Comparison of ENCODE assay signal across 17 cellular contexts in the genomic region with DNA sequence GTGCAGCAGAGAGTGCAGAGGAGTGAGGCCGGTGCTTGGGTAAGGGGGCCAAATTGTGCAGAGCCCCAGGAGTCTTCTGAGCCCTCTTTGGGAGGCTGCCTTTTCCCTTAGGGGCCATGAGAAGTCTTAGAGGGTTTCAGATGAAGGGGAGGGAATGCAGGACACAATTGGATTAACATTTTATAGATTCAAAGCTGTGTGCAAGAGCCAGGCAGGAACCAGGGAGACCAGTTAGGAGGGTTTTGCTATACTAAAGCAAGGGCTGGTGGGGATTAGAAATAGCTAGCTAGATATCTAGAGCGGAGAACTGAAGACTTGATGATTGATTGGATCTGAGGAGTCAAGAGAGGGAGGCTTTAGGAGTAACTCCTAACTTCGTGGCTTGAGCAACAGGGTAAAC. TPM values are rescaled to one million over a fixed set of nuclear protein-coding genes. Genes with fewer than 3 reads are reported as not detected.
DNase-seq lines count a peak whose midpoint lies in the region; ATAC-seq and TF ChIP-seq lines count a peak whose summit lies in the region.
"Had no signal": no experiment of that assay in that cellular context is flagged by ENCODE, and none has a peak within 500 bp of the region (broad histone marks: within the 10 kb centered on the region; RNA-seq: fewer than 3 reads in every experiment).

No MANE protein-coding gene starts in this region.

- peak overlapping the region; percentile 67 for H3K4me2 ChIP-seq in Loucy (ENCODE audit: low read depth, low read length, poor library complexity, severe bottlenecking)

- no peak for DNase-seq in activated naive CD4-positive, alpha-beta T cell treated with anti-CD3 and anti-CD28 coated beads for 36 hours
- no peak for DNase-seq in activated naive CD4-positive, alpha-beta T cell treated with anti-CD3 and anti-CD28 coated beads, Interleukin-2, amount 50 U/mL, for 16 hours
- DNase-seq in natural killer cell treated with Interleukin-12 subunit alpha and Interleukin-12 subunit beta and Interleukin-15 and Interleukin-18, amount 100 ng/mL, for 72 hours (ENCODE audit: low spot score): no peak
- DNase-seq in breast epithelium (ENCODE audit: low spot score in 2 of 2): no peak
- DNase-seq: 8988T, Calu3, NCI-H1436 treated with DMSO at 0.1 percent for 48 hours, NCI-H2081 treated with DMSO at 0.1 percent for 48 hours, NCI-H345, NCI-H69 had no signal

- intact Hi-C loops in activated naive CD4-positive, alpha-beta T cell treated with anti-CD3 and anti-CD28 coated beads for 36 hours (cut with micrococcal nuclease): no loop called here
- intact Hi-C loops in breast epithelium (cut with DNase I; ENCODE audit: low total_unique reads): no loop called here

- H3K27ac ChIP-seq in breast epithelium: no peak overlapping the region
- H3K27ac ChIP-seq: C4-2B had no signal

- H3K4me3 ChIP-seq in Loucy (ENCODE audit: low read length, poor library complexity, severe bottlenecking) (no peak overlapping the region), breast epithelium (no peak overlapping the region)
- H3K4me3 ChIP-seq: GM12878 had no signal

- H3K27me3 Mint-ChIP-seq in activated naive CD4-positive, alpha-beta T cell treated with anti-CD3 and anti-CD28 coated beads for 36 hours (ENCODE audit: low read depth): peaks cover 10% of the 10 kb centered on the region
- peaks cover 19 to 39% of the 10 kb centered on the region in 2 donors for H3K27me3 Mint-ChIP-seq in natural killer cell treated with Interleukin-12 subunit alpha and Interleukin-12 subunit beta and Interleukin-15 and Interleukin-18, amount 100 ng/mL, for 72 hours

- H3K9me3 Mint-ChIP-seq in activated naive CD4-positive, alpha-beta T cell treated with anti-CD3 and anti-CD28 coated beads for 36 hours: peaks cover 4% of the 10 kb centered on the region
- peaks cover 11% of the 10 kb centered on the region for H3K9me3 Mint-ChIP-seq in natural killer cell treated with Interleukin-12 subunit alpha and Interleukin-12 subunit beta and Interleukin-15 and Interleukin-18, amount 100 ng/mL, for 72 hours

- H3K27me3 ChIP-seq in Loucy (ENCODE audit: insufficient read depth, low read length, poor library complexity, severe bottlenecking): no peaks in the 10 kb centered on the region
- no peaks in the 10 kb centered on the region for H3K27me3 ChIP-seq in breast epithelium

- H3K9me3 ChIP-seq in Loucy (ENCODE audit: insufficient read depth, low read depth, low read length): no peaks in the 10 kb centered on the region
- H3K9me3 ChIP-seq in breast epithelium: no peaks in the 10 kb centered on the region

- H3K79me2 ChIP-seq in Loucy (ENCODE audit: insufficient read depth, low read length): no peaks in the 10 kb centered on the region

- H3K9ac ChIP-seq in Loucy (ENCODE audit: low read depth, low read length, poor library complexity, severe bottlenecking): peak overlapping the region; percentile 55

- H3K4me1 ChIP-seq in Loucy (ENCODE audit: insufficient read depth, low read length, poor library complexity, severe bottlenecking): peaks cover 16% of the 10 kb centered on the region
- no peaks in the 10 kb centered on the region for H3K4me1 ChIP-seq in breast epithelium

- TF ChIP-seq POLR2A in breast epithelium (IDR thresholded peaks at IDR 0.05): no peak

- H3K4me1 Mint-ChIP-seq in activated naive CD4-positive, alpha-beta T cell treated with anti-CD3 and anti-CD28 coated beads for 36 hours (ENCODE audit: low read depth): peaks cover 15% of the 10 kb centered on the region
- peaks cover 14 to 17% of the 10 kb centered on the region in 2 donors for H3K4me1 Mint-ChIP-seq in natural killer cell treated with Interleukin-12 subunit alpha and Interleukin-12 subunit beta and Interleukin-15 and Interleukin-18, amount 100 ng/mL, for 72 hours (ENCODE audit: low read depth in 2 of 2)

- H3K9me2 ChIP-seq in Loucy (replicated peaks; ENCODE audit: low read depth, low read length): no peaks in the 10 kb centered on the region

- H3K36me3 ChIP-seq in Loucy (ENCODE audit: insufficient read depth, low read length) (no peaks in the 10 kb centered on the region), breast epithelium (no peaks in the 10 kb centered on the region)

- no peak overlapping the region for H3K27ac Mint-ChIP-seq in activated naive CD4-positive, alpha-beta T cell treated with anti-CD3 and anti-CD28 coated beads for 36 hours
- H3K27ac Mint-ChIP-seq in natural killer cell treated with Interleukin-12 subunit alpha and Interleukin-12 subunit beta and Interleukin-15 and Interleukin-18, amount 100 ng/mL, for 72 hours: peak overlapping the region; percentile 2 to 87

- CTCF ChIA-PET in activated naive CD4-positive, alpha-beta T cell treated with anti-CD3 and anti-CD28 coated beads for 36 hours (lab: Charles Lee): interaction anchor here (0.7 to 6.2 kb wide), 5 partner anchors 10 to 283 kb away, joined by 3 to 123 read pairs (median 3); no protein-coding TSS in a partner anchor

- H4K20me1 ChIP-seq in Loucy (ENCODE audit: insufficient read depth, low read length, poor library complexity, severe bottlenecking): no peaks in the 10 kb centered on the region

- peak overlapping the region; percentile 11 for H3K4me3 Mint-ChIP-seq in activated naive CD4-positive, alpha-beta T cell treated with anti-CD3 and anti-CD28 coated beads for 36 hours
- peak overlapping the region; percentile 61 for H3K4me3 Mint-ChIP-seq in natural killer cell treated with Interleukin-12 subunit alpha and Interleukin-12 subunit beta and Interleukin-15 and Interleukin-18, amount 100 ng/mL, for 72 hours

- ATAC-seq in esophagus mucosa (peak; percentile 31), HG03095 (IDR thresholded peaks at IDR 0.05; ENCODE audit: unreplicated experiment) (no peak), HG02763 (IDR thresholded peaks at IDR 0.05; ENCODE audit: unreplicated experiment) (no peak)
- no peak for ATAC-seq in natural killer cell treated with Interleukin-12 subunit alpha and Interleukin-12 subunit beta and Interleukin-15 and Interleukin-18, amount 100 ng/mL, for 72 hours
- ATAC-seq: GM12878, HCT116 had no signal

- peaks cover 2% of the 10 kb centered on the region for H3K36me3 Mint-ChIP-seq in activated naive CD4-positive, alpha-beta T cell treated with anti-CD3 and anti-CD28 coated beads for 36 hours (ENCODE audit: low read depth)
- peaks cover 12% of the 10 kb centered on the region for H3K36me3 Mint-ChIP-seq in natural killer cell treated with Interleukin-12 subunit alpha and Interleukin-12 subunit beta and Interleukin-15 and Interleukin-18, amount 100 ng/mL, for 72 hours

- TF ChIP-seq CTCF in Loucy (conservative IDR thresholded peaks at IDR 0.05; ENCODE audit: low read length) (no peak), breast epithelium (IDR thresholded peaks at IDR 0.05) (no peak)

- H2AFZ ChIP-seq in Loucy (ENCODE audit: low read length): 0 out of 2 replicates have a peak overlapping the region, but pooled peaks have one; percentile 41

- H3F3A ChIP-seq in Loucy (ENCODE audit: low read depth): no peaks in the 10 kb centered on the region

RNA-seq across cellular contexts. Expression of a gene that starts 49.5 kb away (rescaled TPM):
- total RNA-seq in activated naive CD4-positive, alpha-beta T cell treated with anti-CD3 and anti-CD28 coated beads for 36 hours: 10 to 100 TPM; 12.4 to 12.5 TPM
- total RNA-seq in esophagus mucosa (19.9 TPM), breast epithelium (100 to 1,000 TPM in 1 of 3 donors, 10 to 100 TPM in 2; 54.9 to 100 (median 63.6) TPM)
- total RNA-seq in natural killer cell treated with Interleukin-12 subunit alpha and Interleukin-12 subunit beta and Interleukin-15 and Interleukin-18, amount 100 ng/mL, for 72 hours: 10 to 100 TPM in 1 of 2 donors, 1 to 10 TPM in 1; 5.7 to 10.1 TPM
